In genomic region chr3:99472385-99472784, GRCh38 we compare ENCODE assay signal across 25 cellular contexts.
DNase-seq lines count a peak whose midpoint lies in the region; ATAC-seq and TF ChIP-seq lines count a peak whose summit lies in the region.
"Had no signal": no experiment of that assay in that cellular context is flagged by ENCODE, and none has a peak within 500 bp of the region (broad histone marks: within the 10 kb centered on the region; RNA-seq: fewer than 3 reads in every experiment).

No MANE protein-coding gene starts in this region.

- no peaks in the 10 kb centered on the region for H4K20me1 ChIP-seq in GM23248 (ENCODE audit: insufficient read depth)
- H4K20me1 ChIP-seq: BLaER1 treated with 17β-estradiol and CSF1 and Interleukin-3, amounts not matched to agents 10 nM and 100 nM had no signal

- no peaks in the 10 kb centered on the region for H3K27me3 ChIP-seq in GM23248 (replicated peaks; ENCODE audit: insufficient read depth)
- H3K27me3 ChIP-seq in thoracic aorta (replicated peaks; ENCODE audit: insufficient read depth), result no peaks in the 10 kb centered on the region
- no peaks in the 10 kb centered on the region for H3K27me3 ChIP-seq in spleen (replicated peaks in 1 of 7)
- H3K27me3 ChIP-seq: adrenal gland; BLaER1 treated with 17β-estradiol and CSF1 and Interleukin-3, amounts not matched to agents 10 nM and 100 nM; neutrophil; uterus had no signal

- intact Hi-C loops in spleen (cut with DNase I; ENCODE audit: low total_unique reads), result no loop called here

- H3K9me2 ChIP-seq in GM23248 (ENCODE audit: insufficient read depth), result no peaks in the 10 kb centered on the region

- 16 to 22% methylated on average over 3 of the region's 3 CpGs for WGBS in GM23248 (ENCODE audit: low coverage in 1 of 2, low lambda C conversion rate in 2 of 2, missing lambda C conversion rate in 2 of 2), 2 experiments
- WGBS in spleen, 5 donors, result 61 to 73% (median 71%) methylated on average over 3 of the region's 3 CpGs

- H3K9me3 ChIP-seq in GM23248 (ENCODE audit: low read depth), result no peaks in the 10 kb centered on the region
- no peaks in the 10 kb centered on the region for H3K9me3 ChIP-seq in thoracic aorta
- H3K9me3 ChIP-seq in spleen, result peaks cover 0 to 10% (median 4%) of the 10 kb centered on the region in 8 donors
- H3K9me3 ChIP-seq: adrenal gland, HAP-1, neutrophil, uterus had no signal

- TF ChIP-seq POLR2A in spleen (IDR thresholded peaks at IDR 0.05), result no peak

- H3K36me3 ChIP-seq in GM23248 (ENCODE audit: low read depth), result no peaks in the 10 kb centered on the region
- no peaks in the 10 kb centered on the region for H3K36me3 ChIP-seq in thoracic aorta
- no peaks in the 10 kb centered on the region for H3K36me3 ChIP-seq in spleen
- H3K36me3 ChIP-seq: adrenal gland; BLaER1 treated with 17β-estradiol and CSF1 and Interleukin-3, amounts not matched to agents 10 nM and 100 nM; HAP-1; neutrophil; uterus had no signal

- peak overlapping the region; percentile 48 for H3K27ac ChIP-seq in GM23248
- peak overlapping the region; percentile 22 to 45 for H3K27ac ChIP-seq in coronary artery
- H3K27ac ChIP-seq in thoracic aorta, result peak overlapping the region; percentile 78 to 87
- H3K27ac ChIP-seq in spleen, result no peak overlapping the region
- H3K27ac ChIP-seq: adrenal gland, neutrophil, RWPE1, SK-N-MC, uterus had no signal

- DNase-seq in GM23248 (peak; percentile 48), coronary artery (ENCODE audit: low spot score) (no peak), medulla oblongata (ENCODE audit: extremely low spot score) (peak; percentile 36), thoracic aorta (ENCODE audit: low spot score) (peak; percentile 56), Ammon's horn (ENCODE audit: low spot score) (no peak), spleen (no peak)
- no peak for DNase-seq in stimulated activated CD4-positive, alpha-beta T cell treated with anti-CD3 and anti-CD28 coated beads, Interleukin-12 subunit alpha, Interleukin-12 subunit beta, amount 100 ng/mL, for 4 hours
- DNase-seq: activated CD4-positive, alpha-beta T cell treated with anti-CD3 and anti-CD28 coated beads, Interleukin-2, amount 50 U/mL, for 48 hours; activated naive CD4-positive, alpha-beta T cell treated with anti-CD3 and anti-CD28 coated beads for 36 hours; adrenal gland; cerebellar nuclear complex; Karpas-422; mesendoderm; NCI-H1417; NCI-H2081; NCI-H2227 treated with DMSO at 0.1 percent for 48 hours; NCI-H526; OCI-M1; uterus had no signal

- H3K4me2 ChIP-seq in GM23248 (ENCODE audit: unreplicated experiment), result peak overlapping the region; percentile 60

- ATAC-seq in thoracic aorta (ENCODE audit: insufficient number of reproducible peaks, low FRiP score, low read depth), result peak; percentile 56
- ATAC-seq: HepG2 had no signal

- H3K9ac ChIP-seq in GM23248, result no peak overlapping the region
- H3K9ac ChIP-seq: BLaER1 treated with 17β-estradiol and CSF1 and Interleukin-3, amounts not matched to agents 10 nM and 100 nM had no signal

- no peak overlapping the region for H3K4me3 ChIP-seq in GM23248
- H3K4me3 ChIP-seq in coronary artery, result no peak overlapping the region
- no peak overlapping the region for H3K4me3 ChIP-seq in thoracic aorta
- no peak overlapping the region for H3K4me3 ChIP-seq in spleen
- H3K4me3 ChIP-seq: adrenal gland; BLaER1 treated with 17β-estradiol and CSF1 and Interleukin-3, amounts not matched to agents 10 nM and 100 nM; HAP-1; SK-N-MC; uterus had no signal

- peaks cover 44% of the 10 kb centered on the region for H3K4me1 ChIP-seq in GM23248 (ENCODE audit: insufficient read depth)
- H3K4me1 ChIP-seq in thoracic aorta (ENCODE audit: control insufficient read depth in 1 of 2, low read depth in 2 of 2), result peaks cover 26 to 40% of the 10 kb centered on the region in 2 donors
- H3K4me1 ChIP-seq in spleen, result no peaks in the 10 kb centered on the region
- H3K4me1 ChIP-seq: adrenal gland, HAP-1, uterus had no signal

- peaks cover 25% of the 10 kb centered on the region for H3F3A ChIP-seq in GM23248 (ENCODE audit: insufficient read depth)

- in situ Hi-C loops in GM23248 (cut with MboI), result no loop called here

- no peak for TF ChIP-seq CTCF in coronary artery (IDR thresholded peaks at IDR 0.05)
- TF ChIP-seq CTCF in thoracic aorta (IDR thresholded peaks at IDR 0.05), result no peak
- TF ChIP-seq CTCF in spleen (IDR thresholded peaks at IDR 0.05 in 8 of 11, conservative IDR thresholded peaks at IDR 0.05 in 3 of 11), result no peak

- peak overlapping the region; percentile 28; the same call in 1 of the 2 replicates for H2AFZ ChIP-seq in GM23248

- no peaks in the 10 kb centered on the region for H3K79me2 ChIP-seq in GM23248 (ENCODE audit: insufficient read depth)

Comparison
In these comparisons a context has a peak if more than half of its experiments do, and no peak if none do; other contexts are left out.
1. DNase-seq: peak in GM23248 (single experiment), medulla oblongata (single experiment) and thoracic aorta (single experiment); none in coronary artery (single experiment), Ammon's horn (single experiment), spleen (single experiment) and stimulated activated CD4-positive, alpha-beta T cell treated with anti-CD3 and anti-CD28 coated beads, Interleukin-12 subunit alpha, Interleukin-12 subunit beta, amount 100 ng/mL, for 4 hours (single experiment).
2. H3K27ac ChIP-seq: peak in GM23248 (single experiment), coronary artery (2 of 2) and thoracic aorta (2 of 2); none in spleen (0 of 8).